In the genomic region with DNA sequence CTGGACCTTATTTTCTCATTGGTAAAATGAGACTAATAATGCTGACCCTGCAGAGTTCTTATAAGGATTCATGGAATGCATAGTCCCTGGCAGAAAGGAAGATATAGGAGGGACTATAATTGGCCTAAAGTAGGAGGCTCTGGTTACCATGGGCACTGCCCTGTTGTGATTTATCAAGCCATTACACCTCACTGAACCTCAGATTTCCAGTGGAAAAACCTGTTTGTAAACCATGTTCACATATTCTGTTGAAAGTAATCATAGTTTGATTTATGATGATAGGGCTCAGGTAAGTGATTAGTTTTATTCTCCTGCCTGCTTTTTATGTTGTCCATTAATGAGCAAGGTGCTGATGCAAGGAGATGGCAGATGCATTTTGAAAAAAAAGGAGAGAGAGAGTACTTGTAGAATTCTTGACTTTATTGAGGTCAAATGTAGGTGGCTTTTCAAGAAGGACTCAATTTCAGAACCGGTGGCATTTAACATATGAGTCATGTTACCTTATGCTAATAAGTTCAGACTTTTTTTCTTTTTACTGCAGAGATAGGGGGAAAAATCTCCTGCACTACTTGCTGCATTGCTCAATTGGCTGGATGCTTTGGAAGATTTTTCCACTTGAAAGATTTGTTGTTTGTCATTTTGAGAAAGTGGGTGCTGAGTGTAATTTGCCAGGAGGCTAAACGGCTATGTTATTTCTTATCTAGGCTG, we compare ENCODE assay signal across 9 cellular contexts. TPM values are rescaled to one million over a fixed set of nuclear protein-coding genes. Genes with fewer than 3 reads are reported as not detected.
DNase-seq lines count a peak whose midpoint lies in the region; ATAC-seq, FAIRE-seq and TF ChIP-seq lines count a peak whose summit lies in the region.
"Had no signal": no experiment of that assay in that cellular context is flagged by ENCODE, and none has a peak within 500 bp of the region (broad histone marks: within the 10 kb centered on the region; RNA-seq: fewer than 3 reads in every experiment).

No MANE protein-coding gene starts in this region.

- no peaks in the 10 kb centered on the region for H3K9me3 Mint-ChIP-seq in activated T-helper 1 cell treated with anti-CD3 and anti-CD28 coated beads, Interleukin-12 subunit alpha, Interleukin-12 subunit beta, Interleukin-2, Interleukin-4 antibody, amounts not matched to agents 30 ng/mL and 10 ng/mL and 1 ng/mL, durations not matched to agents 14 hours and 24 hours and 36 hours

- TF ChIP-seq CTCF in GM20000 (IDR thresholded peaks at IDR 0.05; ENCODE audit: extremely low read depth, missing control alignments), result no peak

- peak; percentile 70 for FAIRE-seq in islet of Langerhans (lab: Jason Lieb, UNC)

- DNase-seq in ACHN, result peak; percentile 71
- DNase-seq in GM03348 (ENCODE audit: low spot score), result peak; percentile 43
- no peak for DNase-seq in activated T-helper 1 cell treated with anti-CD3 and anti-CD28 coated beads, Interleukin-12 subunit alpha, Interleukin-12 subunit beta, Interleukin-2, Interleukin-4 antibody, amounts not matched to agents 30 ng/mL and 10 ng/mL and 1 ng/mL, durations not matched to agents 14 hours and 24 hours and 36 hours (ENCODE audit: low spot score)
- DNase-seq in NCI-H524 (lab: John Stamatoyannopoulos, UW), result no peak
- DNase-seq in GM20000 (ENCODE audit: low spot score), result no peak
- DNase-seq: activated CD4-positive, CD25-positive, alpha-beta regulatory T cell treated with anti-CD3 and anti-CD28 coated beads, Interleukin-2, amount 50 U/mL, for 72 hours had no signal

- in situ Hi-C loops in ACHN (cut with HindIII; ENCODE audit: low pct_ligation_motif_present, low pct_unique_long_range_greater_than_20kb, low sequenced_read_pairs), result no loop called here

- H3K27me3 Mint-ChIP-seq in activated T-helper 1 cell treated with anti-CD3 and anti-CD28 coated beads, Interleukin-12 subunit alpha, Interleukin-12 subunit beta, Interleukin-2, Interleukin-4 antibody, amounts not matched to agents 30 ng/mL and 10 ng/mL and 1 ng/mL, durations not matched to agents 14 hours and 24 hours and 36 hours (ENCODE audit: insufficient read depth), result no peaks in the 10 kb centered on the region

- peaks cover 3% of the 10 kb centered on the region for H3K36me3 Mint-ChIP-seq in activated T-helper 1 cell treated with anti-CD3 and anti-CD28 coated beads, Interleukin-12 subunit alpha, Interleukin-12 subunit beta, Interleukin-2, Interleukin-4 antibody, amounts not matched to agents 30 ng/mL and 10 ng/mL and 1 ng/mL, durations not matched to agents 14 hours and 24 hours and 36 hours (ENCODE audit: low read depth)

- ATAC-seq in HG03439 (IDR thresholded peaks at IDR 0.05; ENCODE audit: unreplicated experiment), result no peak
- ATAC-seq in GM21825 (IDR thresholded peaks at IDR 0.05; ENCODE audit: unreplicated experiment), result no peak

- no peak overlapping the region for H3K4me3 Mint-ChIP-seq in activated T-helper 1 cell treated with anti-CD3 and anti-CD28 coated beads, Interleukin-12 subunit alpha, Interleukin-12 subunit beta, Interleukin-2, Interleukin-4 antibody, amounts not matched to agents 30 ng/mL and 10 ng/mL and 1 ng/mL, durations not matched to agents 14 hours and 24 hours and 36 hours

- peaks cover 30% of the 10 kb centered on the region for H3K4me1 Mint-ChIP-seq in activated T-helper 1 cell treated with anti-CD3 and anti-CD28 coated beads, Interleukin-12 subunit alpha, Interleukin-12 subunit beta, Interleukin-2, Interleukin-4 antibody, amounts not matched to agents 30 ng/mL and 10 ng/mL and 1 ng/mL, durations not matched to agents 14 hours and 24 hours and 36 hours (ENCODE audit: low read depth)

- peak overlapping the region; percentile 63 for H3K27ac Mint-ChIP-seq in activated T-helper 1 cell treated with anti-CD3 and anti-CD28 coated beads, Interleukin-12 subunit alpha, Interleukin-12 subunit beta, Interleukin-2, Interleukin-4 antibody, amounts not matched to agents 30 ng/mL and 10 ng/mL and 1 ng/mL, durations not matched to agents 14 hours and 24 hours and 36 hours

- intact Hi-C loops in activated T-helper 1 cell treated with anti-CD3 and anti-CD28 coated beads, Interleukin-12 subunit alpha, Interleukin-12 subunit beta, Interleukin-2, Interleukin-4 antibody, amounts not matched to agents 30 ng/mL and 10 ng/mL and 1 ng/mL, durations not matched to agents 14 hours and 24 hours and 36 hours (cut with micrococcal nuclease), result loop anchor here (1.0 to 2.0 kb wide), 2 partner anchors 15 to 27 kb away; a partner anchor contains a TSS

RNA-seq across cellular contexts. Expression of a gene that starts 14.6 kb away (rescaled TPM):
- 65.7 and 66.1 TPM in 2 replicates for total RNA-seq in activated T-helper 1 cell treated with anti-CD3 and anti-CD28 coated beads, Interleukin-12 subunit alpha, Interleukin-12 subunit beta, Interleukin-2, Interleukin-4 antibody, amounts not matched to agents 30 ng/mL and 10 ng/mL and 1 ng/mL, durations not matched to agents 14 hours and 24 hours and 36 hours

RNA-seq across cellular contexts. Expression of a gene that starts 37.2 kb away (rescaled TPM):
- 43.7 and 44.7 TPM in 2 replicates for total RNA-seq in activated T-helper 1 cell treated with anti-CD3 and anti-CD28 coated beads, Interleukin-12 subunit alpha, Interleukin-12 subunit beta, Interleukin-2, Interleukin-4 antibody, amounts not matched to agents 30 ng/mL and 10 ng/mL and 1 ng/mL, durations not matched to agents 14 hours and 24 hours and 36 hours

Comparison
In these comparisons a context has a peak if more than half of its experiments do, and no peak if none do; other contexts are left out.
1. DNase-seq: peak in ACHN (single experiment) and GM03348 (single experiment); none in activated T-helper 1 cell treated with anti-CD3 and anti-CD28 coated beads, Interleukin-12 subunit alpha, Interleukin-12 subunit beta, Interleukin-2, Interleukin-4 antibody, amounts not matched to agents 30 ng/mL and 10 ng/mL and 1 ng/mL, durations not matched to agents 14 hours and 24 hours and 36 hours (single experiment), NCI-H524 (0 of 2) and GM20000 (single experiment).